In genomic region chr4:139526928-139527327, GRCh38 we compare ENCODE assay signal across 20 cellular contexts. TPM values are rescaled to one million over a fixed set of nuclear protein-coding genes. Genes with fewer than 3 reads are reported as not detected.
A peak's percentile ranks its signal among the peaks of the same experiment; 100 is the strongest.
DNase-seq lines count a peak whose midpoint lies in the region; ATAC-seq, FAIRE-seq and TF ChIP-seq lines count a peak whose summit lies in the region.
"Had no signal": no experiment of that assay in that cellular context is flagged by ENCODE, and none has a peak within 500 bp of the region (broad histone marks: within the 10 kb centered on the region; RNA-seq: fewer than 3 reads in every experiment).

No MANE protein-coding gene starts in this region.

- H3K9me3 Mint-ChIP-seq in natural killer cell, result no peaks in the 10 kb centered on the region
- H3K9me3 Mint-ChIP-seq in natural killer cell treated with Interleukin-12 subunit alpha and Interleukin-12 subunit beta and Interleukin-15 and Interleukin-18, amount 100 ng/mL, for 72 hours, result no peaks in the 10 kb centered on the region
- no peaks in the 10 kb centered on the region for H3K9me3 Mint-ChIP-seq in stimulated activated naive CD8-positive, alpha-beta T cell treated with anti-CD3 and anti-CD28 coated beads, Interleukin-15, amount 100 ng/mL, for 72 hours
- H3K9me3 Mint-ChIP-seq: CD4-positive, alpha-beta T cell; GM23338 had no signal

- no peaks in the 10 kb centered on the region for H4K20me1 ChIP-seq in KMS-11 (ENCODE audit: insufficient read depth)

- peaks cover 34 to 61% of the 10 kb centered on the region in 2 donors for H3K4me1 Mint-ChIP-seq in natural killer cell
- peaks cover 38% of the 10 kb centered on the region in 2 donors for H3K4me1 Mint-ChIP-seq in natural killer cell treated with Interleukin-12 subunit alpha and Interleukin-12 subunit beta and Interleukin-15 and Interleukin-18, amount 100 ng/mL, for 72 hours (ENCODE audit: low read depth in 2 of 2)
- peaks cover 18% of the 10 kb centered on the region for H3K4me1 Mint-ChIP-seq in stimulated activated naive CD8-positive, alpha-beta T cell treated with anti-CD3 and anti-CD28 coated beads, Interleukin-15, amount 100 ng/mL, for 72 hours
- H3K4me1 Mint-ChIP-seq: GM23338 had no signal

- DNase-seq in natural killer cell (no peak), bronchial epithelial cell (ENCODE audit: low read depth) (peak; percentile 52), foreskin keratinocyte (peak in 1 of 2 donors; percentile 15)
- no peak for DNase-seq in natural killer cell treated with Interleukin-12 subunit alpha and Interleukin-12 subunit beta and Interleukin-15 and Interleukin-18, amount 100 ng/mL, for 72 hours (ENCODE audit: low spot score)
- no peak for DNase-seq in stimulated activated naive CD8-positive, alpha-beta T cell treated with anti-CD3 and anti-CD28 coated beads, Interleukin-15, amount 100 ng/mL, for 72 hours
- DNase-seq: ACHN; BE2C; C1 segment of cervical spinal cord; Caco-2; CD4-positive, alpha-beta T cell; HCEC 1CT had no signal

- ATAC-seq in natural killer cell (no peak), foreskin keratinocyte (peak; percentile 40), HG02884 (IDR thresholded peaks at IDR 0.05; ENCODE audit: unreplicated experiment) (no peak), GM19397 (IDR thresholded peaks at IDR 0.05; ENCODE audit: unreplicated experiment) (no peak)
- no peak for ATAC-seq in natural killer cell treated with Interleukin-12 subunit alpha and Interleukin-12 subunit beta and Interleukin-15 and Interleukin-18, amount 100 ng/mL, for 72 hours
- ATAC-seq in stimulated activated naive CD8-positive, alpha-beta T cell treated with anti-CD3 and anti-CD28 coated beads, Interleukin-15, amount 100 ng/mL, for 72 hours, result no peak
- ATAC-seq: GM23338 had no signal

- H3K4me3 ChIP-seq in KMS-11 (IDR thresholded peaks at IDR 0.05; ENCODE audit: insufficient read depth, low read depth, low read length) (no peak overlapping the region), bronchial epithelial cell (ENCODE audit: low read depth, low read length) (no peak overlapping the region)
- H3K4me3 ChIP-seq: GM23338 had no signal

- H2AFZ ChIP-seq in KMS-11 (ENCODE audit: low read depth), result no peak overlapping the region
- H2AFZ ChIP-seq: GM23338 had no signal

- H3K4me1 ChIP-seq in KMS-11 (ENCODE audit: low read depth, poor library complexity, severe bottlenecking) (peaks cover 97% of the 10 kb centered on the region), foreskin keratinocyte (no peaks in the 10 kb centered on the region)
- H3K4me1 ChIP-seq: BE2C, Caco-2 had no signal

- no peak overlapping the region for H3K9ac ChIP-seq in KMS-11

- H3K4me2 ChIP-seq in KMS-11, result peak overlapping the region; percentile 1; the same call in 1 of the 2 replicates
- H3K4me2 ChIP-seq: GM23338 had no signal

- no peak overlapping the region for H3K27ac Mint-ChIP-seq in natural killer cell
- H3K27ac Mint-ChIP-seq in natural killer cell treated with Interleukin-12 subunit alpha and Interleukin-12 subunit beta and Interleukin-15 and Interleukin-18, amount 100 ng/mL, for 72 hours, result no peak overlapping the region
- H3K27ac Mint-ChIP-seq in stimulated activated naive CD8-positive, alpha-beta T cell treated with anti-CD3 and anti-CD28 coated beads, Interleukin-15, amount 100 ng/mL, for 72 hours, result no peak overlapping the region
- H3K27ac Mint-ChIP-seq: CD4-positive, alpha-beta T cell; GM23338 had no signal

- no peaks in the 10 kb centered on the region for H3K36me3 ChIP-seq in KMS-11 (ENCODE audit: insufficient read depth)
- H3K36me3 ChIP-seq in bronchial epithelial cell (ENCODE audit: control insufficient read depth, insufficient read depth, low read length), result peaks cover 12% of the 10 kb centered on the region

- H3K27me3 Mint-ChIP-seq in natural killer cell (ENCODE audit: low read depth in 2 of 2), result no peaks in the 10 kb centered on the region
- no peaks in the 10 kb centered on the region for H3K27me3 Mint-ChIP-seq in natural killer cell treated with Interleukin-12 subunit alpha and Interleukin-12 subunit beta and Interleukin-15 and Interleukin-18, amount 100 ng/mL, for 72 hours
- no peaks in the 10 kb centered on the region for H3K27me3 Mint-ChIP-seq in stimulated activated naive CD8-positive, alpha-beta T cell treated with anti-CD3 and anti-CD28 coated beads, Interleukin-15, amount 100 ng/mL, for 72 hours
- H3K27me3 Mint-ChIP-seq: CD4-positive, alpha-beta T cell had no signal

- H3K27ac ChIP-seq in KMS-11 (no peak overlapping the region), foreskin keratinocyte (no peak overlapping the region)

- no peaks in the 10 kb centered on the region for H3K27me3 ChIP-seq in KMS-11 (ENCODE audit: insufficient read depth, low read depth)
- H3K27me3 ChIP-seq in bronchial epithelial cell (ENCODE audit: control insufficient read depth, insufficient read depth, low read length), result no peaks in the 10 kb centered on the region
- H3K27me3 ChIP-seq in foreskin keratinocyte, result no peaks in the 10 kb centered on the region
- H3K27me3 ChIP-seq: BE2C had no signal

- peaks cover 4% of the 10 kb centered on the region; the same call in 1 of the 2 replicates for H3K79me2 ChIP-seq in KMS-11 (ENCODE audit: insufficient read depth, low read depth)

- intact Hi-C loops in natural killer cell (cut with micrococcal nuclease), result loop anchor here (5.0 kb wide), 1 partner anchor 350 kb away; the partner anchor contains the start of gene ELF2

- no peak for FAIRE-seq in bronchial epithelial cell (lab: Jason Lieb, UNC)
- FAIRE-seq: A204.1, D721Med, G401.6, GM12891, H54 had no signal

- no peaks in the 10 kb centered on the region for H3K36me3 Mint-ChIP-seq in natural killer cell
- H3K36me3 Mint-ChIP-seq in natural killer cell treated with Interleukin-12 subunit alpha and Interleukin-12 subunit beta and Interleukin-15 and Interleukin-18, amount 100 ng/mL, for 72 hours, result no peaks in the 10 kb centered on the region

- H3K4me3 Mint-ChIP-seq in natural killer cell, result peak overlapping the region; percentile 62
- H3K4me3 Mint-ChIP-seq in natural killer cell treated with Interleukin-12 subunit alpha and Interleukin-12 subunit beta and Interleukin-15 and Interleukin-18, amount 100 ng/mL, for 72 hours, result no peak overlapping the region
- no peak overlapping the region for H3K4me3 Mint-ChIP-seq in stimulated activated naive CD8-positive, alpha-beta T cell treated with anti-CD3 and anti-CD28 coated beads, Interleukin-15, amount 100 ng/mL, for 72 hours
- H3K4me3 Mint-ChIP-seq: CD4-positive, alpha-beta T cell; GM23338 had no signal

- TF ChIP-seq CTCF in natural killer cell (IDR thresholded peaks at IDR 0.05) (no peak), KMS-11 (conservative IDR thresholded peaks at IDR 0.05; ENCODE audit: low read depth, low read length) (no peak), bronchial epithelial cell (IDR thresholded peaks at IDR 0.05; ENCODE audit: insufficient read depth, low read length, severe bottlenecking) (no peak), foreskin keratinocyte (conservative IDR thresholded peaks at IDR 0.05) (no peak)

RNA-seq across cellular contexts. Expression of gene SETD7, which starts 29.1 kb away (rescaled TPM):
- total RNA-seq in natural killer cell (1 to 10 TPM; 2.6 to 4.1 (median 3.3) TPM), bronchial epithelial cell (45.0 and 56.7 TPM in 2 replicates), foreskin keratinocyte (30.9 and 32.0 TPM in 2 replicates)
- 10 to 100 TPM in 1 of 2 donors, 1 to 10 TPM in 1; 5.7 to 10.1 TPM for total RNA-seq in natural killer cell treated with Interleukin-12 subunit alpha and Interleukin-12 subunit beta and Interleukin-15 and Interleukin-18, amount 100 ng/mL, for 72 hours
- polyA plus RNA-seq in foreskin keratinocyte, result 7.3 and 8.2 TPM in 2 replicates
